In genomic region chr2:17688600-17688999, GRCh38 we compare ENCODE assay signal across 24 cellular contexts.
DNase-seq lines count a peak whose midpoint lies in the region; ATAC-seq and TF ChIP-seq lines count a peak whose summit lies in the region.
"Had no signal": no experiment of that assay in that cellular context is flagged by ENCODE, and none has a peak within 500 bp of the region (broad histone marks: within the 10 kb centered on the region; RNA-seq: fewer than 3 reads in every experiment).

No MANE protein-coding gene starts in this region.

- TF ChIP-seq RAD21 in liver (IDR thresholded peaks at IDR 0.05): no peak

- H3K27ac ChIP-seq in liver (ENCODE audit: low read depth in 1 of 2, low read length in 2 of 2) (no peak overlapping the region), caudate nucleus (ENCODE audit: low read depth, low read length) (no peak overlapping the region)
- H3K27ac ChIP-seq: 22Rv1; A549; BLaER1 treated with 17β-estradiol and CSF1 and Interleukin-3, amounts not matched to agents 10 nM and 100 nM; C4-2B had no signal

- H3K9ac ChIP-seq in liver (ENCODE audit: low read depth in 1 of 2, low read length in 2 of 2): no peak overlapping the region
- H3K9ac ChIP-seq: BLaER1 treated with 17β-estradiol and CSF1 and Interleukin-3, amounts not matched to agents 10 nM and 100 nM had no signal

- no peak overlapping the region for H3K4me3 Mint-ChIP-seq in activated naive CD8-positive, alpha-beta T cell treated with anti-CD3 and anti-CD28 coated beads, Interleukin-2, amount 10 ng/mL, durations not matched to agents 7 days and 5 days
- H3K4me3 Mint-ChIP-seq in activated naive CD8-positive, alpha-beta T cell treated with anti-CD3 and anti-CD28 coated beads, Interleukin-2, amount 50 U/mL, for 24 hours: no peak overlapping the region
- H3K4me3 Mint-ChIP-seq: B cell; CD4-positive, alpha-beta memory T cell; CD8-positive, alpha-beta memory T cell had no signal

- peaks cover 2% of the 10 kb centered on the region for H3K9me3 Mint-ChIP-seq in activated naive CD8-positive, alpha-beta T cell treated with anti-CD3 and anti-CD28 coated beads, Interleukin-2, amount 10 ng/mL, durations not matched to agents 7 days and 5 days
- no peaks in the 10 kb centered on the region for H3K9me3 Mint-ChIP-seq in activated naive CD8-positive, alpha-beta T cell treated with anti-CD3 and anti-CD28 coated beads, Interleukin-2, amount 50 U/mL, for 24 hours
- H3K9me3 Mint-ChIP-seq: CD8-positive, alpha-beta memory T cell had no signal

- no peak for TF ChIP-seq CTCF in liver (IDR thresholded peaks at IDR 0.05; ENCODE audit: low read depth, low read length, missing input control)

- no peak for TF ChIP-seq POLR2A in GM18505 (IDR thresholded peaks at IDR 0.05; ENCODE audit: borderline replicate concordance, extremely low read depth, insufficient read depth, insufficient read length)

- no peak for ATAC-seq in activated naive CD8-positive, alpha-beta T cell treated with anti-CD3 and anti-CD28 coated beads, Interleukin-2, amount 10 ng/mL, durations not matched to agents 7 days and 5 days (ENCODE audit: low read depth)
- no peak for ATAC-seq in activated naive CD8-positive, alpha-beta T cell treated with anti-CD3 and anti-CD28 coated beads, Interleukin-2, amount 50 U/mL, for 24 hours
- ATAC-seq in left lobe of liver: peak; percentile 29
- no peak for ATAC-seq in HG02763 (IDR thresholded peaks at IDR 0.05; ENCODE audit: unreplicated experiment)
- ATAC-seq in GM18505 (IDR thresholded peaks at IDR 0.05; ENCODE audit: unreplicated experiment): no peak
- ATAC-seq: A549, GM12878 had no signal

- DNase-seq in activated naive CD8-positive, alpha-beta T cell treated with anti-CD3 and anti-CD28 coated beads, Interleukin-2, amount 10 ng/mL, durations not matched to agents 7 days and 5 days: no peak
- DNase-seq in activated naive CD8-positive, alpha-beta T cell treated with anti-CD3 and anti-CD28 coated beads, Interleukin-2, amount 50 U/mL, for 24 hours: no peak
- DNase-seq in left lobe of liver (ENCODE audit: low spot score) (no peak), caudate nucleus (lab: John Stamatoyannopoulos, UW) (no peak)
- DNase-seq: AML-193; CD4-positive, alpha-beta memory T cell; CD8-positive, alpha-beta memory T cell; COR-L47; DMS 273 treated with DMSO at 0.1 percent for 48 hours; DMS153; DMS53; DMS79; DND-41; EL; GDM1 had no signal

- H3K27me3 ChIP-seq in liver (ENCODE audit: control insufficient read depth in 4 of 4, insufficient read depth in 4 of 4, low read length in 3 of 4): no peaks in the 10 kb centered on the region
- H3K27me3 ChIP-seq: BLaER1 treated with 17β-estradiol and CSF1 and Interleukin-3, amounts not matched to agents 10 nM and 100 nM had no signal

- POLR2A ChIA-PET in activated naive CD8-positive, alpha-beta T cell treated with anti-CD3 and anti-CD28 coated beads, Interleukin-2, amount 10 ng/mL, durations not matched to agents 7 days and 5 days (lab: Charles Lee): no interaction called here

- no peaks in the 10 kb centered on the region for H3K27me3 Mint-ChIP-seq in activated naive CD8-positive, alpha-beta T cell treated with anti-CD3 and anti-CD28 coated beads, Interleukin-2, amount 10 ng/mL, durations not matched to agents 7 days and 5 days
- no peaks in the 10 kb centered on the region for H3K27me3 Mint-ChIP-seq in activated naive CD8-positive, alpha-beta T cell treated with anti-CD3 and anti-CD28 coated beads, Interleukin-2, amount 50 U/mL, for 24 hours
- H3K27me3 Mint-ChIP-seq: B cell; CD4-positive, alpha-beta memory T cell; CD8-positive, alpha-beta memory T cell had no signal

- whole genome bisulfite sequencing in liver: 49% methylated on average over 1 of the region's 1 CpG

- H3K36me3 Mint-ChIP-seq in activated naive CD8-positive, alpha-beta T cell treated with anti-CD3 and anti-CD28 coated beads, Interleukin-2, amount 10 ng/mL, durations not matched to agents 7 days and 5 days: peaks cover 30% of the 10 kb centered on the region
- peaks cover 51% of the 10 kb centered on the region for H3K36me3 Mint-ChIP-seq in activated naive CD8-positive, alpha-beta T cell treated with anti-CD3 and anti-CD28 coated beads, Interleukin-2, amount 50 U/mL, for 24 hours (ENCODE audit: low read depth)

- H3K4me1 ChIP-seq in liver (ENCODE audit: control insufficient read depth in 4 of 4, insufficient read depth in 4 of 4, low read length in 3 of 4): peaks cover 0 to 4% (median 1%) of the 10 kb centered on the region in 4 donors
- H3K4me1 ChIP-seq: A549; BLaER1 treated with 17β-estradiol and CSF1 and Interleukin-3, amounts not matched to agents 10 nM and 100 nM had no signal

- peaks cover 3 to 14% (median 6%) of the 10 kb centered on the region in 4 donors for H3K36me3 ChIP-seq in liver (ENCODE audit: control insufficient read depth in 4 of 4, insufficient read depth in 3 of 4, low read depth in 1 of 4, low read length in 3 of 4)

- no peak overlapping the region for H3K4me3 ChIP-seq in liver (ENCODE audit: low read depth in 1 of 3, low read length in 3 of 3)
- H3K4me3 ChIP-seq: A549; BLaER1 treated with 17β-estradiol and CSF1 and Interleukin-3, amounts not matched to agents 10 nM and 100 nM; GM12878 had no signal

- no peaks in the 10 kb centered on the region for H3K4me1 Mint-ChIP-seq in activated naive CD8-positive, alpha-beta T cell treated with anti-CD3 and anti-CD28 coated beads, Interleukin-2, amount 10 ng/mL, durations not matched to agents 7 days and 5 days
- H3K4me1 Mint-ChIP-seq in activated naive CD8-positive, alpha-beta T cell treated with anti-CD3 and anti-CD28 coated beads, Interleukin-2, amount 50 U/mL, for 24 hours: no peaks in the 10 kb centered on the region
- H3K4me1 Mint-ChIP-seq: B cell; CD8-positive, alpha-beta memory T cell had no signal

- H3K27ac Mint-ChIP-seq in activated naive CD8-positive, alpha-beta T cell treated with anti-CD3 and anti-CD28 coated beads, Interleukin-2, amount 10 ng/mL, durations not matched to agents 7 days and 5 days: peak overlapping the region; percentile 19
- H3K27ac Mint-ChIP-seq in activated naive CD8-positive, alpha-beta T cell treated with anti-CD3 and anti-CD28 coated beads, Interleukin-2, amount 50 U/mL, for 24 hours: no peak overlapping the region
- H3K27ac Mint-ChIP-seq: B cell; CD4-positive, alpha-beta memory T cell; CD8-positive, alpha-beta memory T cell had no signal

- H3K9me3 ChIP-seq in liver (ENCODE audit: control insufficient read depth in 4 of 4, low read length in 3 of 4): no peaks in the 10 kb centered on the region

TF ChIP-seq in liver, 16 proteins besides CTCF, POLR2A, EP300 and RAD21:
- TF ChIP-seq TAF1 (conservative IDR thresholded peaks at IDR 0.05) (no peak), HNF4A (conservative IDR thresholded peaks at IDR 0.05) (peak; percentile 62 to 64), NR2F2 (IDR thresholded peaks at IDR 0.05) (no peak), RXRA (IDR thresholded peaks at IDR 0.05) (peak in 1 of 2 donors; percentile 6), FOXA1 (IDR thresholded peaks at IDR 0.05) (no peak)
